8 cellular contexts compared by ENCODE assay signal in genomic region chr9:86282077-86282978, GRCh38. TPM values are rescaled to one million over a fixed set of nuclear protein-coding genes. Genes with fewer than 3 reads are reported as not detected.
DNase-seq lines count a peak whose midpoint lies in the region; ATAC-seq and TF ChIP-seq lines count a peak whose summit lies in the region.

ISCA1 (minus strand) TSS chr9:86282538; CDS start chr9:86282458, 80 bp downstream.

- peaks cover 9 to 11% of the 10 kb centered on the region in 2 donors for H3K36me3 ChIP-seq in muscle layer of duodenum (ENCODE audit: control insufficient read depth in 1 of 2, insufficient read depth in 2 of 2, low read length in 2 of 2)

- no peaks in the 10 kb centered on the region for H3K27me3 ChIP-seq in muscle layer of duodenum (ENCODE audit: low read depth, low read length)

- H3K4me1 ChIP-seq in muscle layer of duodenum (ENCODE audit: control insufficient read depth in 1 of 2, insufficient read depth in 2 of 2, low read length in 2 of 2), result peaks cover 13 to 27% of the 10 kb centered on the region in 2 donors

- peak within 1 kb of the TSS; percentile 91 to 92 for H3K4me3 ChIP-seq in muscle layer of duodenum (ENCODE audit: low read depth in 1 of 2, low read length in 2 of 2)

- H3K9me3 ChIP-seq in muscle layer of duodenum (ENCODE audit: control insufficient read depth in 1 of 2, low read length in 2 of 2), result no peaks in the 10 kb centered on the region

- DNase-seq in DMS79 (lab: John Stamatoyannopoulos, UW), result peak; percentile 73
- peak; percentile 87 for DNase-seq in KG1 (lab: John Stamatoyannopoulos, UW)
- DNase-seq in activated T-cell treated with anti-CD3 and anti-CD28 coated beads, Interleukin-2, amount 50 U/mL, for 48 hours, result peak; percentile 98 to 99
- peak; percentile 95 to 98 for DNase-seq in stimulated activated CD8-positive, alpha-beta memory T cell treated with anti-CD3 and anti-CD28 coated beads, Interleukin-7, amount 100 ng/mL, for 4 hours (ENCODE audit: low read depth in 2 of 2)

- peak within 1 kb of the TSS; percentile 85 for H3K27ac ChIP-seq in muscle layer of duodenum (ENCODE audit: low read length)

- ATAC-seq in GM21737 (IDR thresholded peaks at IDR 0.05; ENCODE audit: unreplicated experiment) (peak; percentile 77), esophagus mucosa (peak; percentile 94)

TF ChIP-seq in PFSK-1, 5 proteins besides CTCF, POLR2A, EP300 and RAD21:
- TF ChIP-seq, protein P1, sequence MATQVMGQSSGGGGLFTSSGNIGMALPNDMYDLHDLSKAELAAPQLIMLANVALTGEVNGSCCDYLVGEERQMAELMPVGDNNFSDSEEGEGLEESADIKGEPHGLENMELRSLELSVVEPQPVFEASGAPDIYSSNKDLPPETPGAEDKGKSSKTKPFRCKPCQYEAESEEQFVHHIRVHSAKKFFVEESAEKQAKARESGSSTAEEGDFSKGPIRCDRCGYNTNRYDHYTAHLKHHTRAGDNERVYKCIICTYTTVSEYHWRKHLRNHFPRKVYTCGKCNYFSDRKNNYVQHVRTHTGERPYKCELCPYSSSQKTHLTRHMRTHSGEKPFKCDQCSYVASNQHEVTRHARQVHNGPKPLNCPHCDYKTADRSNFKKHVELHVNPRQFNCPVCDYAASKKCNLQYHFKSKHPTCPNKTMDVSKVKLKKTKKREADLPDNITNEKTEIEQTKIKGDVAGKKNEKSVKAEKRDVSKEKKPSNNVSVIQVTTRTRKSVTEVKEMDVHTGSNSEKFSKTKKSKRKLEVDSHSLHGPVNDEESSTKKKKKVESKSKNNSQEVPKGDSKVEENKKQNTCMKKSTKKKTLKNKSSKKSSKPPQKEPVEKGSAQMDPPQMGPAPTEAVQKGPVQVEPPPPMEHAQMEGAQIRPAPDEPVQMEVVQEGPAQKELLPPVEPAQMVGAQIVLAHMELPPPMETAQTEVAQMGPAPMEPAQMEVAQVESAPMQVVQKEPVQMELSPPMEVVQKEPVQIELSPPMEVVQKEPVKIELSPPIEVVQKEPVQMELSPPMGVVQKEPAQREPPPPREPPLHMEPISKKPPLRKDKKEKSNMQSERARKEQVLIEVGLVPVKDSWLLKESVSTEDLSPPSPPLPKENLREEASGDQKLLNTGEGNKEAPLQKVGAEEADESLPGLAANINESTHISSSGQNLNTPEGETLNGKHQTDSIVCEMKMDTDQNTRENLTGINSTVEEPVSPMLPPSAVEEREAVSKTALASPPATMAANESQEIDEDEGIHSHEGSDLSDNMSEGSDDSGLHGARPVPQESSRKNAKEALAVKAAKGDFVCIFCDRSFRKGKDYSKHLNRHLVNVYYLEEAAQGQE (IDR thresholded peaks at IDR 0.05; ENCODE audit: insufficient read depth in 1 of 2, low read depth in 2 of 2, low read length in 2 of 2), result no peak
- peak; percentile 85 for TF ChIP-seq POLR2AphosphoS5 (IDR thresholded peaks at IDR 0.05; ENCODE audit: low read depth, low read length)
- peak; percentile 91 for TF ChIP-seq FOXP2 (optimal IDR thresholded peaks at IDR 0.05; ENCODE audit: borderline replicate concordance, extremely low read depth, extremely low read length, insufficient read depth)
- no peak for TF ChIP-seq SIN3A (IDR thresholded peaks at IDR 0.05; ENCODE audit: borderline replicate concordance, insufficient read depth, low read length)
- peak; percentile 75; the same call in 1 of the 2 replicates for TF ChIP-seq TAF1 (IDR thresholded peaks at IDR 0.05; ENCODE audit: borderline replicate concordance, insufficient read depth, low read length)

RNA-seq across cellular contexts. Expression of gene ISCA1, which starts in this region (rescaled TPM):
- polyA plus RNA-seq in PFSK-1 (2012; ENCODE audit: insufficient read length, low read depth), result 11.7 TPM
- 15.4 TPM for total RNA-seq in esophagus mucosa

Comparison
In these comparisons a context has a peak if more than half of its experiments do, and no peak if none do; other contexts are left out.
1. Peak in every context shown above with its lines: DNase-seq, ATAC-seq, H3K4me3 ChIP-seq and H3K27ac ChIP-seq.